9 cellular contexts compared by ENCODE assay signal in the genomic region with DNA sequence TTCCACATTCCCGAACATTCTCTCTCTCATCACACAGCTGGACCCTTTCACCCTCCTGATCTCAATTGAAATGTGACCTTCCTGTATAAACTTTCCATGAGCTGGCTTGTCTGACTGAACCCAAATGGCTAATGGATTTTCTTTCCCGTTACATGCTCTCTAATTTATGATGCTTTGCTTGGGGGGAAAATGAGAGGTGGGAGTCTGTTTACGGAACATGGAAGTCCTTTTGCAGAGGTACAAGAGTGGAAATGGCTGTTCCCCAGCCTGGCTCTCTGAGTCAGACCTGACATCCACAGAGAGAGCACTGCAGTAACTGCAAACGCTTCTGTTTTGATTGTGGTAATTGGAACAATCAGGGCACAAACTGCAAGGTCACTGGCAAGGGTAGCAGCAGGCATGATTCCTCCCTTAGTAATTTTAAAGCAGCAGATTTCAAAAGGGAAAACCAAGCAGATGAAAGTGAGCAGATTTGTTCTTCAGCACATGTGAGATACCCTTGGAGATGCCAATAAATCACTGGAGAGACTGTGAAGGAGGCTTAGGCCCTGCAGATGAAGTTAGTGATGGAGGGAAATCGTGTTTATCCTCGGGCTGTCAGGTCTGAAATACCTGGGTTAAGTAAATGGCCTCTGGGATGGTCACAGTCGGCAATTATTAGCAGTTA.
A peak's percentile ranks its signal among the peaks of the same experiment; 100 is the strongest.
DNase-seq lines count a peak whose midpoint lies in the region; ATAC-seq and TF ChIP-seq lines count a peak whose summit lies in the region.
"Had no signal": no experiment of that assay in that cellular context is flagged by ENCODE, and none has a peak within 500 bp of the region (broad histone marks: within the 10 kb centered on the region; RNA-seq: fewer than 3 reads in every experiment).

No MANE protein-coding gene starts in this region.

- no peaks in the 10 kb centered on the region for H3K9me3 Mint-ChIP-seq in endothelial cell (ENCODE audit: unreplicated experiment)
- H3K9me3 Mint-ChIP-seq in natural killer cell treated with Interleukin-12 subunit alpha and Interleukin-12 subunit beta and Interleukin-15 and Interleukin-18, amount 100 ng/mL, for 72 hours, result no peaks in the 10 kb centered on the region
- H3K9me3 Mint-ChIP-seq in activated naive CD4-positive, alpha-beta T cell treated with anti-CD3 and anti-CD28 coated beads, Interleukin-2, amount 10 ng/mL, durations not matched to agents 7 days and 5 days, result no peaks in the 10 kb centered on the region
- H3K9me3 Mint-ChIP-seq: activated CD4-positive, alpha-beta T cell treated with anti-CD3 and anti-CD28 coated beads, Interleukin-2, amount 10 ng/mL, durations not matched to agents 24 days and 14 days had no signal

- DNase-seq in BE2C (peak; percentile 32), NCI-H446 treated with DMSO at 0.1 percent for 48 hours (lab: John Stamatoyannopoulos, UW) (peak; percentile 66), endothelial cell (ENCODE audit: low spot score) (no peak), non-pigmented ciliary epithelial cell (ENCODE audit: low read depth) (peak; percentile 72), GM10266 (ENCODE audit: extremely low spot score) (no peak)
- DNase-seq in natural killer cell treated with Interleukin-12 subunit alpha and Interleukin-12 subunit beta and Interleukin-15 and Interleukin-18, amount 100 ng/mL, for 72 hours (ENCODE audit: low spot score), result no peak
- no peak for DNase-seq in activated naive CD4-positive, alpha-beta T cell treated with anti-CD3 and anti-CD28 coated beads, Interleukin-2, amount 10 ng/mL, durations not matched to agents 7 days and 5 days
- no peak for DNase-seq in stimulated activated CD4-positive, alpha-beta T cell treated with anti-CD3 and anti-CD28 coated beads, Interleukin-4, amount 100 ng/mL, for 4 hours
- DNase-seq: activated CD4-positive, alpha-beta T cell treated with anti-CD3 and anti-CD28 coated beads, Interleukin-2, amount 10 ng/mL, durations not matched to agents 24 days and 14 days had no signal

- H3K4me3 ChIP-seq in BE2C (ENCODE audit: low read depth, low read length), result peak overlapping the region; percentile 23

- H3K27ac Mint-ChIP-seq in endothelial cell (ENCODE audit: unreplicated experiment), result peak overlapping the region; percentile 9
- H3K27ac Mint-ChIP-seq in natural killer cell treated with Interleukin-12 subunit alpha and Interleukin-12 subunit beta and Interleukin-15 and Interleukin-18, amount 100 ng/mL, for 72 hours, result no peak overlapping the region
- no peak overlapping the region for H3K27ac Mint-ChIP-seq in activated naive CD4-positive, alpha-beta T cell treated with anti-CD3 and anti-CD28 coated beads, Interleukin-2, amount 10 ng/mL, durations not matched to agents 7 days and 5 days
- H3K27ac Mint-ChIP-seq: activated CD4-positive, alpha-beta T cell treated with anti-CD3 and anti-CD28 coated beads, Interleukin-2, amount 10 ng/mL, durations not matched to agents 24 days and 14 days had no signal

- peaks cover 4% of the 10 kb centered on the region for H3K4me1 Mint-ChIP-seq in endothelial cell (ENCODE audit: unreplicated experiment)
- H3K4me1 Mint-ChIP-seq in natural killer cell treated with Interleukin-12 subunit alpha and Interleukin-12 subunit beta and Interleukin-15 and Interleukin-18, amount 100 ng/mL, for 72 hours (ENCODE audit: low read depth in 2 of 2), result no peaks in the 10 kb centered on the region
- H3K4me1 Mint-ChIP-seq in activated naive CD4-positive, alpha-beta T cell treated with anti-CD3 and anti-CD28 coated beads, Interleukin-2, amount 10 ng/mL, durations not matched to agents 7 days and 5 days, result no peaks in the 10 kb centered on the region
- H3K4me1 Mint-ChIP-seq: activated CD4-positive, alpha-beta T cell treated with anti-CD3 and anti-CD28 coated beads, Interleukin-2, amount 10 ng/mL, durations not matched to agents 24 days and 14 days had no signal

- no peak overlapping the region for H3K4me3 Mint-ChIP-seq in endothelial cell (ENCODE audit: unreplicated experiment)
- no peak overlapping the region for H3K4me3 Mint-ChIP-seq in natural killer cell treated with Interleukin-12 subunit alpha and Interleukin-12 subunit beta and Interleukin-15 and Interleukin-18, amount 100 ng/mL, for 72 hours
- H3K4me3 Mint-ChIP-seq in activated naive CD4-positive, alpha-beta T cell treated with anti-CD3 and anti-CD28 coated beads, Interleukin-2, amount 10 ng/mL, durations not matched to agents 7 days and 5 days, result no peak overlapping the region
- H3K4me3 Mint-ChIP-seq: activated CD4-positive, alpha-beta T cell treated with anti-CD3 and anti-CD28 coated beads, Interleukin-2, amount 10 ng/mL, durations not matched to agents 24 days and 14 days had no signal

- CTCF ChIA-PET in activated naive CD4-positive, alpha-beta T cell treated with anti-CD3 and anti-CD28 coated beads, Interleukin-2, amount 10 ng/mL, durations not matched to agents 7 days and 5 days (lab: Charles Lee), result interaction anchor here (0.5 kb wide), 1 partner anchor 1762 kb away, joined by 3 read pairs; no protein-coding TSS in a partner anchor

- no peaks in the 10 kb centered on the region for H3K27me3 Mint-ChIP-seq in endothelial cell (ENCODE audit: unreplicated experiment)
- H3K27me3 Mint-ChIP-seq in natural killer cell treated with Interleukin-12 subunit alpha and Interleukin-12 subunit beta and Interleukin-15 and Interleukin-18, amount 100 ng/mL, for 72 hours, result peaks cover 0 to 7% of the 10 kb centered on the region in 2 donors
- H3K27me3 Mint-ChIP-seq in activated naive CD4-positive, alpha-beta T cell treated with anti-CD3 and anti-CD28 coated beads, Interleukin-2, amount 10 ng/mL, durations not matched to agents 7 days and 5 days, result peaks cover 11% of the 10 kb centered on the region

- ATAC-seq in natural killer cell treated with Interleukin-12 subunit alpha and Interleukin-12 subunit beta and Interleukin-15 and Interleukin-18, amount 100 ng/mL, for 72 hours, result no peak

- H3K27me3 ChIP-seq in BE2C, result no peaks in the 10 kb centered on the region

- H3K4me1 ChIP-seq in BE2C, result peaks cover 23% of the 10 kb centered on the region

- TF ChIP-seq CTCF in BE2C (IDR thresholded peaks at IDR 0.05; ENCODE audit: low read depth, low read length) (no peak), endothelial cell (IDR thresholded peaks at IDR 0.05; ENCODE audit: unreplicated experiment) (no peak), GM10266 (IDR thresholded peaks at IDR 0.05; ENCODE audit: control insufficient read depth, insufficient read depth, low read depth, missing control alignments) (no peak)

- H3K36me3 Mint-ChIP-seq in endothelial cell (ENCODE audit: low read depth, unreplicated experiment), result no peaks in the 10 kb centered on the region
- no peaks in the 10 kb centered on the region for H3K36me3 Mint-ChIP-seq in natural killer cell treated with Interleukin-12 subunit alpha and Interleukin-12 subunit beta and Interleukin-15 and Interleukin-18, amount 100 ng/mL, for 72 hours
- no peaks in the 10 kb centered on the region for H3K36me3 Mint-ChIP-seq in activated naive CD4-positive, alpha-beta T cell treated with anti-CD3 and anti-CD28 coated beads, Interleukin-2, amount 10 ng/mL, durations not matched to agents 7 days and 5 days

- no peaks in the 10 kb centered on the region for H3K36me3 ChIP-seq in BE2C

- H3K9me3 ChIP-seq in BE2C, result no peaks in the 10 kb centered on the region

Comparison
In these comparisons a context has a peak if more than half of its experiments do, and no peak if none do; other contexts are left out.
1. DNase-seq: peak in BE2C (single experiment), NCI-H446 treated with DMSO at 0.1 percent for 48 hours (single experiment) and non-pigmented ciliary epithelial cell (single experiment); none in endothelial cell (single experiment), GM10266 (single experiment), natural killer cell treated with Interleukin-12 subunit alpha and Interleukin-12 subunit beta and Interleukin-15 and Interleukin-18, amount 100 ng/mL, for 72 hours (single experiment), activated naive CD4-positive, alpha-beta T cell treated with anti-CD3 and anti-CD28 coated beads, Interleukin-2, amount 10 ng/mL, durations not matched to agents 7 days and 5 days (single experiment) and stimulated activated CD4-positive, alpha-beta T cell treated with anti-CD3 and anti-CD28 coated beads, Interleukin-4, amount 100 ng/mL, for 4 hours (0 of 2).